In genomic region chr15:57667171-57667924, GRCh38 we compare ENCODE assay signal across 8 cellular contexts. TPM values are rescaled to one million over a fixed set of nuclear protein-coding genes. Genes with fewer than 3 reads are reported as not detected.
DNase-seq lines count a peak whose midpoint lies in the region; ATAC-seq, FAIRE-seq and TF ChIP-seq lines count a peak whose summit lies in the region.

No MANE protein-coding gene starts in this region.

- no peak for TF ChIP-seq EP300 in gastroesophageal sphincter (IDR thresholded peaks at IDR 0.05)

- H3K4me3 ChIP-seq in gastroesophageal sphincter, result no peak overlapping the region

- no peaks in the 10 kb centered on the region for H3K9me3 ChIP-seq in gastroesophageal sphincter

- no peak for TF ChIP-seq POLR2A in gastroesophageal sphincter (IDR thresholded peaks at IDR 0.05)

- peak; percentile 87 for ATAC-seq in gastroesophageal sphincter

- POLR2A ChIA-PET in RWPE1 (lab: Yijun Ruan, JAX; ENCODE audit: low non-redundant PET), result interaction anchor here (0.8 kb wide), 1 partner anchor 40 kb away, joined by 4 read pairs; no protein-coding TSS in a partner anchor

- 18 to 30% methylated on average over 9 to 10 of the region's 10 CpGs for WGBS in gastroesophageal sphincter (ENCODE audit: low coverage in 1 of 2), 2 donors

- peaks cover 0 to 30% (median 6%) of the 10 kb centered on the region in 3 donors for H3K4me1 ChIP-seq in gastroesophageal sphincter

- no peak overlapping the region for H3K27ac ChIP-seq in RWPE1
- peak overlapping the region; percentile 4 to 73 (median 70) for H3K27ac ChIP-seq in gastroesophageal sphincter

- TF ChIP-seq CTCF in RWPE1 (conservative IDR thresholded peaks at IDR 0.05; ENCODE audit: low read depth) (peak; percentile 74), gastroesophageal sphincter (IDR thresholded peaks at IDR 0.05) (peak in 3 of 4 experiments; percentile 29 to 63 (median 39))

- DNase-seq in RWPE1 (ENCODE audit: low spot score) (peak; percentile 53), renal cortical epithelial cell (ENCODE audit: low read depth) (peak; percentile 80), germinal center (ENCODE audit: low spot score) (no peak), NOMO-1 (lab: John Stamatoyannopoulos, UW; ENCODE audit: unreplicated experiment in 2 of 2) (no peak), ureter (ENCODE audit: low spot score) (no peak)
- no peak for DNase-seq in stimulated activated CD4-positive, alpha-beta T cell treated with anti-CD3 and anti-CD28 coated beads, Interleukin-4, amount 100 ng/mL, for 4 hours

- FAIRE-seq in G401.6 (lab: Jason Lieb, UNC), result peak; percentile 93

- CTCF ChIA-PET in RWPE1 (lab: Yijun Ruan, JAX), result interaction anchor here (0.6 to 1.0 kb wide), 6 partner anchors 11 to 399 kb away, joined by 3 to 5 read pairs (median 3); no protein-coding TSS in a partner anchor

- no peaks in the 10 kb centered on the region for H3K27me3 ChIP-seq in gastroesophageal sphincter

- peaks cover 0 to 10% of the 10 kb centered on the region in 2 donors for H3K36me3 ChIP-seq in gastroesophageal sphincter

RNA-seq across cellular contexts. Expression of gene POLR2M, which starts 39.2 kb away (rescaled TPM):
- total RNA-seq in gastroesophageal sphincter (10 to 100 TPM; 47.3 to 80.5 (median 59.0) TPM), renal cortical epithelial cell (35.8 and 125 TPM in 2 replicates), ureter (75.8 TPM)

Comparison
In these comparisons a context has a peak if more than half of its experiments do, and no peak if none do; other contexts are left out.
1. DNase-seq: peak in RWPE1 (single experiment) and renal cortical epithelial cell (single experiment); none in germinal center (single experiment), NOMO-1 (0 of 2), ureter (single experiment) and stimulated activated CD4-positive, alpha-beta T cell treated with anti-CD3 and anti-CD28 coated beads, Interleukin-4, amount 100 ng/mL, for 4 hours (0 of 2).